11 cellular contexts compared by ENCODE assay signal in the genomic region with DNA sequence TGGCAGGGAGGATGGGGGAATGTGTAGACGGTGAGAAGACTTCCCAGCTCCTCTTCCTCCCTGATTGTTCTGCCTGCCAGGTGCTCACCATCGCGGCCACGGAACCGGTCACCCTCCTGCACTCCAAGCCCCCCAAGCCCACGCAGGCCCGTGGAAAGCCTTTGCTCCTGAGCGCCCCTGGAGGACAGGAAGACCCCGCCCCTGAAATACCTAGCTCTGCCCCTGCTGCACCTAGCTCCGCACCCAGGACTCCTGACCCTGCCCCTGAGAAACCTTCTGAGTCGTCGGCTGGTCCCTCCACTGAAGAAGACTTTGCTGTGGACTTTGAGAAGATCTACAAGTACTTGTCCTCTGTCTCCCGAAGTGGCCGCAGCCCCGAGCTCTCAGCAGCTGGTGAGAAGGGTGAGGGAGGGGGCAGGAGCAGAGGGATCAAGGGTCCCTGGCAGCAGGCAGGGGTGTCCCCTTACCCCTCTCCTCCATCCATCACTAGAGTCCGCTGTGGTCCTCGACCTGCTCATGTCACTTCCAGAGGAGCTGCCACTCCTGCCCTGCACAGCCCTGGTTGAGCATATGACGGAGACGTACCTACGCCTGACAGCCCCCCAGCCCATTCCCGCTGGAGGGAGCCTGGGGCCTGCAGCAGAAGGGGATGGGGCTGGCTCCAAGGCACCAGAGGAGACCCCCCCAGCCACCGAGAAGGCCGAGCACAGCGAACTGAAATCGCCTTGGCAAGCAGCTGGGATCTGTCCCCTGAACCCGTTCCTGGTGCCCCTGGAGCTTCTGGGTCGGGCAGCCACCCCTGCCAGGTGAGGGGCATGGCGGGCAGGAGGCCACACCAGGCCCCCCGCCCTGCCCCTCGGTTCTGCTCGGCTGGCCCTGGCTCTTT. TPM values are rescaled to one million over a fixed set of nuclear protein-coding genes. Genes with fewer than 3 reads are reported as not detected.
DNase-seq lines count a peak whose midpoint lies in the region; ATAC-seq and TF ChIP-seq lines count a peak whose summit lies in the region.
"Had no signal": no experiment of that assay in that cellular context is flagged by ENCODE, and none has a peak within 500 bp of the region (broad histone marks: within the 10 kb centered on the region; RNA-seq: fewer than 3 reads in every experiment).

No MANE protein-coding gene starts in this region.

- POLR2A ChIA-PET in naive thymus-derived CD4-positive, alpha-beta T cell (lab: Charles Lee) = interaction anchor here (1.0 to 5.7 kb wide), 3 partner anchors 21 to 69 kb away, joined by 3 to 38 read pairs (median 3); a partner anchor contains a TSS

- no peak overlapping the region for H3K27ac ChIP-seq in naive thymus-derived CD4-positive, alpha-beta T cell (ENCODE audit: low read depth, low read length)
- H3K27ac ChIP-seq in uterus = peak overlapping the region; percentile 88 to 99

- intact Hi-C loops in naive thymus-derived CD4-positive, alpha-beta T cell (cut with micrococcal nuclease) = loop anchor here (2.0 to 10.0 kb wide), 10 partner anchors 295 to 1895 kb away; a partner anchor contains a TSS
- intact Hi-C loops in uterus (cut with DNase I; ENCODE audit: low total_unique reads) = no loop called here

- peaks cover 0 to 16% of the 10 kb centered on the region in 2 donors for H3K27me3 ChIP-seq in naive thymus-derived CD4-positive, alpha-beta T cell (ENCODE audit: control insufficient read depth in 2 of 2, insufficient read depth in 2 of 2, low read length in 2 of 2)
- peaks cover 0 to under 1% of the 10 kb centered on the region in 2 donors for H3K27me3 ChIP-seq in uterus

- no peak for TF ChIP-seq CTCF in chondrocyte (IDR thresholded peaks at IDR 0.05)
- no peak for TF ChIP-seq CTCF in uterus (IDR thresholded peaks at IDR 0.05)

- no peaks in the 10 kb centered on the region for H3K9me3 Mint-ChIP-seq in activated naive CD8-positive, alpha-beta T cell treated with anti-CD3 and anti-CD28 coated beads for 36 hours
- no peaks in the 10 kb centered on the region for H3K9me3 Mint-ChIP-seq in activated naive CD8-positive, alpha-beta T cell treated with anti-CD3 and anti-CD28 coated beads, Interleukin-2, amount 50 U/mL, for 24 hours
- no peaks in the 10 kb centered on the region for H3K9me3 Mint-ChIP-seq in chondrocyte (ENCODE audit: low read depth)
- H3K9me3 Mint-ChIP-seq in naive thymus-derived CD4-positive, alpha-beta T cell = peaks cover 0 to 3% (median 0%) of the 10 kb centered on the region in 11 donors

- peaks cover 27% of the 10 kb centered on the region for H3K27me3 Mint-ChIP-seq in activated naive CD8-positive, alpha-beta T cell treated with anti-CD3 and anti-CD28 coated beads for 36 hours
- H3K27me3 Mint-ChIP-seq in activated naive CD8-positive, alpha-beta T cell treated with anti-CD3 and anti-CD28 coated beads, Interleukin-2, amount 50 U/mL, for 24 hours = peaks cover 20% of the 10 kb centered on the region
- no peaks in the 10 kb centered on the region for H3K27me3 Mint-ChIP-seq in chondrocyte (ENCODE audit: low read depth)
- H3K27me3 Mint-ChIP-seq in naive thymus-derived CD4-positive, alpha-beta T cell = peaks cover 6 to 17% (median 12%) of the 10 kb centered on the region in 5 donors

- CTCF ChIA-PET in naive thymus-derived CD4-positive, alpha-beta T cell (lab: Charles Lee) = interaction anchor here (1.6 to 2.8 kb wide), 4 partner anchors 9 to 22 kb away, joined by 5 to 14 read pairs (median 9); a partner anchor contains a TSS

- H3K27ac Mint-ChIP-seq in activated naive CD8-positive, alpha-beta T cell treated with anti-CD3 and anti-CD28 coated beads for 36 hours = no peak overlapping the region
- no peak overlapping the region for H3K27ac Mint-ChIP-seq in activated naive CD8-positive, alpha-beta T cell treated with anti-CD3 and anti-CD28 coated beads, Interleukin-2, amount 50 U/mL, for 24 hours
- H3K27ac Mint-ChIP-seq in chondrocyte (ENCODE audit: unreplicated experiment) = peak overlapping the region; percentile 32
- H3K27ac Mint-ChIP-seq in naive thymus-derived CD4-positive, alpha-beta T cell = peak overlapping the region in 2 of 9 donors; percentile 33 to 48

- DNase-seq in activated naive CD8-positive, alpha-beta T cell treated with anti-CD3 and anti-CD28 coated beads for 36 hours = no peak
- no peak for DNase-seq in activated naive CD8-positive, alpha-beta T cell treated with anti-CD3 and anti-CD28 coated beads, Interleukin-2, amount 50 U/mL, for 24 hours
- DNase-seq in chondrocyte (ENCODE audit: low spot score) (peak; percentile 89), uterus (no peak), GF-D8 (lab: John Stamatoyannopoulos, UW) (no peak), LoVo (ENCODE audit: low spot score) (no peak)
- DNase-seq in naive thymus-derived CD4-positive, alpha-beta T cell = no peak

- no peak for TF ChIP-seq POLR2A in uterus (IDR thresholded peaks at IDR 0.05)

- H3K36me3 Mint-ChIP-seq in activated naive CD8-positive, alpha-beta T cell treated with anti-CD3 and anti-CD28 coated beads for 36 hours = peaks cover 7% of the 10 kb centered on the region
- H3K36me3 Mint-ChIP-seq in activated naive CD8-positive, alpha-beta T cell treated with anti-CD3 and anti-CD28 coated beads, Interleukin-2, amount 50 U/mL, for 24 hours (ENCODE audit: low read depth) = no peaks in the 10 kb centered on the region
- H3K36me3 Mint-ChIP-seq in chondrocyte (ENCODE audit: low read depth) = no peaks in the 10 kb centered on the region
- H3K36me3 Mint-ChIP-seq in naive thymus-derived CD4-positive, alpha-beta T cell = peaks cover 0 to 11% (median 0%) of the 10 kb centered on the region in 5 donors

- ATAC-seq in activated naive CD8-positive, alpha-beta T cell treated with anti-CD3 and anti-CD28 coated beads, Interleukin-2, amount 50 U/mL, for 24 hours = no peak
- no peak for ATAC-seq in naive thymus-derived CD4-positive, alpha-beta T cell
- no peak for ATAC-seq in HG02623 (IDR thresholded peaks at IDR 0.05; ENCODE audit: unreplicated experiment)
- ATAC-seq: Right ventricle myocardium inferior had no signal

- H3K36me3 ChIP-seq in naive thymus-derived CD4-positive, alpha-beta T cell (ENCODE audit: control insufficient read depth in 2 of 3, insufficient read depth in 3 of 3, low read length in 3 of 3) = peaks cover 0 to 18% (median 6%) of the 10 kb centered on the region in 3 experiments
- H3K36me3 ChIP-seq in uterus = no peaks in the 10 kb centered on the region

- peaks cover 25% of the 10 kb centered on the region for H3K4me1 Mint-ChIP-seq in activated naive CD8-positive, alpha-beta T cell treated with anti-CD3 and anti-CD28 coated beads for 36 hours
- peaks cover 29% of the 10 kb centered on the region for H3K4me1 Mint-ChIP-seq in activated naive CD8-positive, alpha-beta T cell treated with anti-CD3 and anti-CD28 coated beads, Interleukin-2, amount 50 U/mL, for 24 hours
- H3K4me1 Mint-ChIP-seq in chondrocyte (ENCODE audit: low read depth) = peaks cover 42% of the 10 kb centered on the region
- H3K4me1 Mint-ChIP-seq in naive thymus-derived CD4-positive, alpha-beta T cell = peaks cover 15 to 45% (median 36%) of the 10 kb centered on the region in 7 donors

- H3K4me1 ChIP-seq in naive thymus-derived CD4-positive, alpha-beta T cell (ENCODE audit: control insufficient read depth in 2 of 2, insufficient read depth in 2 of 2, low read length in 2 of 2) = peaks cover 21 to 29% of the 10 kb centered on the region in 2 donors
- H3K4me1 ChIP-seq in uterus = peaks cover 19 to 39% of the 10 kb centered on the region in 2 donors

- peak overlapping the region; percentile 86 for H3K4me3 ChIP-seq in naive thymus-derived CD4-positive, alpha-beta T cell (ENCODE audit: low read length)
- peak overlapping the region in 1 of 2 donors; percentile 49 for H3K4me3 ChIP-seq in uterus

- peak overlapping the region; percentile 34 for H3K4me3 Mint-ChIP-seq in activated naive CD8-positive, alpha-beta T cell treated with anti-CD3 and anti-CD28 coated beads for 36 hours
- H3K4me3 Mint-ChIP-seq in activated naive CD8-positive, alpha-beta T cell treated with anti-CD3 and anti-CD28 coated beads, Interleukin-2, amount 50 U/mL, for 24 hours = no peak overlapping the region
- H3K4me3 Mint-ChIP-seq in chondrocyte (ENCODE audit: unreplicated experiment) = peak overlapping the region; percentile 59
- peak overlapping the region in 9 of 10 donors; percentile 11 to 60 (median 47) for H3K4me3 Mint-ChIP-seq in naive thymus-derived CD4-positive, alpha-beta T cell

- no peaks in the 10 kb centered on the region for H3K9me3 ChIP-seq in naive thymus-derived CD4-positive, alpha-beta T cell (ENCODE audit: control insufficient read depth in 2 of 3, low read length in 3 of 3)
- no peaks in the 10 kb centered on the region for H3K9me3 ChIP-seq in uterus
- H3K9me3 ChIP-seq: ascending aorta, upper lobe of left lung had no signal

RNA-seq across cellular contexts. Expression of a gene that starts 2.1 kb away (rescaled TPM):
- total RNA-seq in activated naive CD8-positive, alpha-beta T cell treated with anti-CD3 and anti-CD28 coated beads for 36 hours = 10 to 100 TPM; 14.4 to 14.8 TPM
- total RNA-seq in chondrocyte = 17.1 to 27.9 TPM (median 26.4 TPM) in 3 replicates
- 10 to 100 TPM; 12.3 to 24.4 (median 21.4) TPM for total RNA-seq in naive thymus-derived CD4-positive, alpha-beta T cell
- 10 to 100 TPM; 11.5 to 18.2 TPM for polyA plus RNA-seq in naive thymus-derived CD4-positive, alpha-beta T cell
- 10 to 100 TPM; 11.8 to 66.8 (median 19.0) TPM for total RNA-seq in uterus

RNA-seq across cellular contexts. Expression of a gene that starts 3.7 kb away (rescaled TPM):
- under 1 TPM; 0.44 to 0.52 TPM for total RNA-seq in activated naive CD8-positive, alpha-beta T cell treated with anti-CD3 and anti-CD28 coated beads for 36 hours
- 21.8 to 41.5 TPM (median 36.0 TPM) in 3 replicates for total RNA-seq in chondrocyte
- under 1 TPM in 1 of 5 experiments, not detected in 4; 0.32 TPM for total RNA-seq in naive thymus-derived CD4-positive, alpha-beta T cell
- not detected for polyA plus RNA-seq in naive thymus-derived CD4-positive, alpha-beta T cell
- total RNA-seq in uterus = 10 to 100 TPM in 2 of 4 donors, 1 to 10 TPM in 1, not detected in 1; 7.2 to 47.1 (median 14.9) TPM
- total RNA-seq: ascending aorta had no signal

RNA-seq across cellular contexts. Expression of a gene that starts 7.6 kb away (rescaled TPM):
- 1 to 10 TPM; 2.1 to 3.2 TPM for total RNA-seq in activated naive CD8-positive, alpha-beta T cell treated with anti-CD3 and anti-CD28 coated beads for 36 hours
- total RNA-seq in chondrocyte (8.1 to 11.6 TPM (median 11.2 TPM) in 3 replicates), uterus (1 to 10 TPM in 1 of 4 donors, not detected in 3; 5.2 TPM)
- total RNA-seq in naive thymus-derived CD4-positive, alpha-beta T cell = 1 to 10 TPM in 4 of 5 experiments, under 1 TPM in 1; 0.27 to 4.0 (median 1.6) TPM
- not detected for polyA plus RNA-seq in naive thymus-derived CD4-positive, alpha-beta T cell

RNA-seq across cellular contexts. Expression of a gene that starts 18.5 kb away (rescaled TPM):
- total RNA-seq in activated naive CD8-positive, alpha-beta T cell treated with anti-CD3 and anti-CD28 coated beads for 36 hours = 10 to 100 TPM; 31.8 to 32.4 TPM
- total RNA-seq in chondrocyte = 24.4 to 27.5 TPM (median 25.7 TPM) in 3 replicates
- 100 to 1,000 TPM in 1 of 5 experiments, 10 to 100 TPM in 4; 48.7 to 109 (median 66.5) TPM for total RNA-seq in naive thymus-derived CD4-positive, alpha-beta T cell
- 1 to 10 TPM; 1.8 to 2.0 TPM for polyA plus RNA-seq in naive thymus-derived CD4-positive, alpha-beta T cell
- total RNA-seq in uterus = 10 to 100 TPM in 2 of 4 donors, 1 to 10 TPM in 1, under 1 TPM in 1; 0.59 to 40.2 (median 9.4) TPM

RNA-seq across cellular contexts. Expression of a gene that starts 21.3 kb away (rescaled TPM):
- 100 to 1,000 TPM; 125 to 136 TPM for total RNA-seq in activated naive CD8-positive, alpha-beta T cell treated with anti-CD3 and anti-CD28 coated beads for 36 hours
- 47.1 to 75.4 TPM (median 68.0 TPM) in 3 replicates for total RNA-seq in chondrocyte
- 10 to 100 TPM; 65.3 to 97.6 (median 73.8) TPM for total RNA-seq in naive thymus-derived CD4-positive, alpha-beta T cell
- 10 to 100 TPM; 16.7 to 22.8 TPM for polyA plus RNA-seq in naive thymus-derived CD4-positive, alpha-beta T cell
- total RNA-seq in uterus = 100 to 1,000 TPM in 1 of 4 donors, 10 to 100 TPM in 3; 41.1 to 117 (median 62.9) TPM
